In the genomic region with DNA sequence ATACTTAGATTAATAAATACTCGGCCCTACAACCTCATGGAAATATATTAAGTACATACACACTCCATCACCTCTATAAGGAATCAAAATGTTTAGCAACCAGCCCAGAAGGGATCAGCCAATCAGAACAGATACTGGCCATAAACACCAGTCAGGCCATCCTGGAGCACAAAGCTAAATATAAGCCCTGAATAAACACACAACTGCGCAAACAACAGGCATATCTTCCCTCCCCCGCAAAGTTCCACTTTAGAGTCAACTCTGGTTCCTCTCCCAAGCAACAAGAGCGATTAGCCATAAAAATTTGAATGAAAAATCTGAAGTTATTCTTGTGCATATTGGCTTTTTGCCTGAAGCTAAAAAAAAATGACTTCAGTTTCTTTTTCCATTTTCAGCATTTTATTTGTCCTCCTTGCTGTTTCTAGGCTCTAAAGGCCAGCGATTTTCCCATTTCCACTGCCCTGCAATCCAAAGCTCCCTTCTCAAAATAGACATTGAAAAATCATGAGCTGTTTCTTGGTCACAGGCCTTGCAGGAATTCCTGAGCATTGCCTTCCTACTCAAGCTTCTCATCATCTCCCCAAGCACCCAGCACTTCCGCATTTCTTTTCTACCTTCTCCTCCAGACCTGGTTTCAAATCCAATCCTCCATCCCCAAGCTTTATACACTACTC, we compare ENCODE assay signal across 14 cellular contexts.
DNase-seq lines count a peak whose midpoint lies in the region; ATAC-seq and TF ChIP-seq lines count a peak whose summit lies in the region.
"Had no signal": no experiment of that assay in that cellular context is flagged by ENCODE, and none has a peak within 500 bp of the region (broad histone marks: within the 10 kb centered on the region; RNA-seq: fewer than 3 reads in every experiment).

No MANE protein-coding gene starts in this region.

- H3K4me3 ChIP-seq in cardiac fibroblast (replicated peaks in 1 of 2; ENCODE audit: low read depth in 2 of 2, low read length in 2 of 2) = no peak overlapping the region
- H3K4me3 ChIP-seq: adrenal gland had no signal

- DNase-seq in HCEC 1CT (peak; percentile 61), cardiac fibroblast (ENCODE audit: low read depth in 2 of 2) (peak; percentile 13 to 39), left colon (no peak), sciatic nerve (ENCODE audit: low spot score) (no peak), GM20000 (ENCODE audit: low spot score) (no peak), GF-D8 (lab: John Stamatoyannopoulos, UW) (no peak)
- DNase-seq in activated CD4-positive, CD25-positive, alpha-beta regulatory T cell treated with anti-CD3 and anti-CD28 coated beads, Interleukin-2, amount 50 U/mL, for 72 hours = no peak
- DNase-seq: activated T-cell treated with anti-CD3 and anti-CD28 coated beads, Interleukin-2, amount 50 U/mL, for 4 hours; adrenal gland; BE2C; dermis blood vessel endothelial cell; HFFc6; NCI-H1694 had no signal

- intact Hi-C loops in left colon (cut with DNase I, micrococcal nuclease) (no loop called here), sciatic nerve (cut with DNase I) (no loop called here)

- ATAC-seq in left colon (peak; percentile 58), sciatic nerve (peak; percentile 59), HG03457 (IDR thresholded peaks at IDR 0.05; ENCODE audit: unreplicated experiment) (no peak)
- ATAC-seq: activated T-cell treated with anti-CD3 and anti-CD28 coated beads, Interleukin-2, amount 50 U/mL, for 4 hours had no signal

- TF ChIP-seq CTCF in cardiac fibroblast (IDR thresholded peaks at IDR 0.05; ENCODE audit: low read depth, low read length) (no peak), GM20000 (IDR thresholded peaks at IDR 0.05; ENCODE audit: extremely low read depth, missing control alignments) (no peak)

Comparison
In these comparisons a context has a peak if more than half of its experiments do, and no peak if none do; other contexts are left out.
1. DNase-seq: peak in HCEC 1CT (single experiment) and cardiac fibroblast (2 of 2); none in left colon (0 of 2), sciatic nerve (single experiment), activated CD4-positive, CD25-positive, alpha-beta regulatory T cell treated with anti-CD3 and anti-CD28 coated beads, Interleukin-2, amount 50 U/mL, for 72 hours (single experiment), GM20000 (single experiment) and GF-D8 (single experiment).